In the genomic region with DNA sequence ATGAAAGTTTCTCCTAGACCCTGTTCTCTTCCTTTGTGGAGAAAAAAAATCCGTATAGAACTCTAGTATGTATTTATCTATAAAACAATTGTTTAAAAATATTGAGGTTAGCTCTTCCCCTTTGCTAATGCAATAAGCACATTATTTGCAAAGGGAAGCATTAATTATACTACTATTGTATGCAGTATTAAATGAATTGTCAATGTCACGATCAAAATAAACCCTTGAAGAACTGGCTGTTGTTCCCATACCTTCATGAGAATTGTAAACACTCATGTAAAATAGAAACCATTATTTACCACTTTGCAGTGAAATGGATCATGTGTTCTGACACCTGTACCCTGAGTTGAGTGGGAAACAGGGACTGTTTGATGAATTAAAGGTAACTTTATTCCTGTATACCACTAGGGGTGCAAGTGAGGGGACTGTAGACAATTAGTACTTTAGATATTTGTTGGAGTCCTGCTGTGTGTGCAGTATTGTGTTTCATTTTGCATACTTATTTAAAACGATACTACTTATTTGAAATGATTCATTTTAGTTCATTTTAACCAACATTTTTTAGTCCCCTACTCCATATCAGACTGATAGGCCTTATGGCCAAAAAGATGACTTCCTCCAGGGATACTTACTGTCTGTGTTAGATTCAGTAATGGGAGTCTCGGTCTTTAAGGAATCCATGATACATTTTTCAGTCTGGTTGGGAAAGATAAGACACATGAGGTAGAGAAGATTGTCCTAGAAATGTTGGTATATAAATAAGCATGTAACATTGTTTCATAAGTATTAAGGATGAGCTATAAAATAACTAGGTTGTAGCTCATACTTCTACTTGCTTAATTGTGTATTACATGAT, we compare ENCODE assay signal across 9 cellular contexts. TPM values are rescaled to one million over a fixed set of nuclear protein-coding genes. Genes with fewer than 3 reads are reported as not detected.
DNase-seq lines count a peak whose midpoint lies in the region; ATAC-seq and TF ChIP-seq lines count a peak whose summit lies in the region.
"Had no signal": no experiment of that assay in that cellular context is flagged by ENCODE, and none has a peak within 500 bp of the region (broad histone marks: within the 10 kb centered on the region; RNA-seq: fewer than 3 reads in every experiment).

No MANE protein-coding gene starts in this region.

- peaks cover 0 to 13% (median 7%) of the 10 kb centered on the region in 7 donors for H3K4me1 Mint-ChIP-seq in naive thymus-derived CD4-positive, alpha-beta T cell

- peak; percentile 58 for ATAC-seq in GM21360 (IDR thresholded peaks at IDR 0.05; ENCODE audit: unreplicated experiment)
- ATAC-seq in naive thymus-derived CD4-positive, alpha-beta T cell, result peak; percentile 76

- no peaks in the 10 kb centered on the region for H3K9me3 Mint-ChIP-seq in naive thymus-derived CD4-positive, alpha-beta T cell

- H3K4me3 ChIP-seq in GM12864 (ENCODE audit: low read depth, low read length), result no peak overlapping the region
- H3K4me3 ChIP-seq in naive thymus-derived CD4-positive, alpha-beta T cell (ENCODE audit: low read length), result no peak overlapping the region

- H3K4me1 ChIP-seq in naive thymus-derived CD4-positive, alpha-beta T cell (ENCODE audit: control insufficient read depth in 2 of 2, insufficient read depth in 2 of 2, low read length in 2 of 2), result no peaks in the 10 kb centered on the region

- no peaks in the 10 kb centered on the region for H3K27me3 ChIP-seq in naive thymus-derived CD4-positive, alpha-beta T cell (ENCODE audit: control insufficient read depth in 2 of 2, insufficient read depth in 2 of 2, low read length in 2 of 2)

- no peak for DNase-seq in GM12864 (ENCODE audit: low read depth)
- peak; percentile 23 for DNase-seq in HuH-7 (ENCODE audit: low spot score)
- peak; percentile 69 for DNase-seq in amniotic epithelial cell (ENCODE audit: low read depth)
- DNase-seq in naive thymus-derived CD4-positive, alpha-beta T cell, result peak in 4 of 9 donors; percentile 10 to 25 (median 14)
- DNase-seq in NCI-H187 treated with DMSO at 0.1 percent for 48 hours (lab: John Stamatoyannopoulos, UW), result no peak
- no peak for DNase-seq in stimulated activated CD4-positive, alpha-beta T cell treated with anti-CD3 and anti-CD28 coated beads, Interleukin-2, amount 100 ng/mL, for 48 hours
- no peak for DNase-seq in activated CD8-positive, alpha-beta memory T cell treated with anti-CD3 and anti-CD28 coated beads, Interleukin-2, amount 50 U/mL, for 48 hours

- no peak overlapping the region for H3K4me3 Mint-ChIP-seq in naive thymus-derived CD4-positive, alpha-beta T cell

- no peaks in the 10 kb centered on the region for H3K9me3 ChIP-seq in naive thymus-derived CD4-positive, alpha-beta T cell (ENCODE audit: control insufficient read depth in 2 of 3, low read length in 3 of 3)

- H3K27ac ChIP-seq in naive thymus-derived CD4-positive, alpha-beta T cell (ENCODE audit: low read depth, low read length), result no peak overlapping the region

- H3K27me3 Mint-ChIP-seq in naive thymus-derived CD4-positive, alpha-beta T cell, result peaks cover 0 to 2% (median 0%) of the 10 kb centered on the region in 5 donors

- H3K36me3 ChIP-seq in naive thymus-derived CD4-positive, alpha-beta T cell (ENCODE audit: control insufficient read depth in 2 of 3, insufficient read depth in 3 of 3, low read length in 3 of 3), result no peaks in the 10 kb centered on the region

- POLR2A ChIA-PET in naive thymus-derived CD4-positive, alpha-beta T cell (lab: Charles Lee), result no interaction called here

- H3K36me3 Mint-ChIP-seq in naive thymus-derived CD4-positive, alpha-beta T cell, result peaks cover 0 to 11% (median 0%) of the 10 kb centered on the region in 5 donors

- CTCF ChIA-PET in naive thymus-derived CD4-positive, alpha-beta T cell (lab: Charles Lee), result interaction anchor here (0.6 to 1.0 kb wide), 2 partner anchors 8 to 220 kb away, joined by 3 to 4 read pairs; a partner anchor contains a TSS

- intact Hi-C loops in naive thymus-derived CD4-positive, alpha-beta T cell (cut with micrococcal nuclease), result loop anchor here in 1 of 2 donors (1.0 kb wide), 1 partner anchor 290 kb away; no protein-coding TSS in a partner anchor

- no peak overlapping the region for H3K27ac Mint-ChIP-seq in naive thymus-derived CD4-positive, alpha-beta T cell

- peak; percentile 65 for TF ChIP-seq CTCF in GM12864 (IDR thresholded peaks at IDR 0.05; ENCODE audit: low read depth, low read length, missing control alignments)

RNA-seq across cellular contexts. Expression of a gene that starts 7.9 kb away (rescaled TPM):
- 10 to 100 TPM; 15.1 to 33.2 (median 23.2) TPM for total RNA-seq in naive thymus-derived CD4-positive, alpha-beta T cell
- polyA plus RNA-seq in naive thymus-derived CD4-positive, alpha-beta T cell, result 1 to 10 TPM; 1.3 to 1.9 TPM

RNA-seq across cellular contexts. Expression of a gene that starts 8.1 kb away (rescaled TPM):
- under 1 TPM in 1 of 5 experiments, not detected in 4; 0.54 TPM for total RNA-seq in naive thymus-derived CD4-positive, alpha-beta T cell
- polyA plus RNA-seq in naive thymus-derived CD4-positive, alpha-beta T cell, result under 1 TPM in 1 of 2 donors, not detected in 1; 0.14 TPM
- total RNA-seq: T-helper 2 cell treated with Interferon-gamma antibody and Interleukin-4, amounts not matched to agents 100 ng/mL and 5 ng/mL, for 36 hours had no signal

Comparison
In these comparisons a context has a peak if more than half of its experiments do, and no peak if none do; other contexts are left out.
1. DNase-seq: peak in HuH-7 (single experiment) and amniotic epithelial cell (single experiment); none in GM12864 (single experiment), NCI-H187 treated with DMSO at 0.1 percent for 48 hours (single experiment), stimulated activated CD4-positive, alpha-beta T cell treated with anti-CD3 and anti-CD28 coated beads, Interleukin-2, amount 100 ng/mL, for 48 hours (0 of 2) and activated CD8-positive, alpha-beta memory T cell treated with anti-CD3 and anti-CD28 coated beads, Interleukin-2, amount 50 U/mL, for 48 hours (single experiment).